In genomic region chr7:108203433-108204002, GRCh38 we compare ENCODE assay signal across 12 cellular contexts.
DNase-seq lines count a peak whose midpoint lies in the region; ATAC-seq, FAIRE-seq and TF ChIP-seq lines count a peak whose summit lies in the region.
"Had no signal": no experiment of that assay in that cellular context is flagged by ENCODE, and none has a peak within 500 bp of the region (broad histone marks: within the 10 kb centered on the region; RNA-seq: fewer than 3 reads in every experiment).

No MANE protein-coding gene starts in this region.

- 50 to 76% (median 73%) methylated on average over 5 of the region's 5 CpGs for WGBS in stomach, 5 donors

- no peak overlapping the region for H3K27ac ChIP-seq in OCI-LY7 (ENCODE audit: low read depth, low read length, poor library complexity, severe bottlenecking)
- no peak overlapping the region for H3K27ac ChIP-seq in stomach

- H3K9me2 ChIP-seq in OCI-LY7 (ENCODE audit: insufficient read depth, low read length) = no peaks in the 10 kb centered on the region

- peak; percentile 83 for ATAC-seq in GM21447 (IDR thresholded peaks at IDR 0.05; ENCODE audit: unreplicated experiment)
- ATAC-seq in HG03354 (IDR thresholded peaks at IDR 0.05; ENCODE audit: poor library complexity, severe bottlenecking, unreplicated experiment) = peak; percentile 90
- ATAC-seq: Panc1 had no signal

- no peak for TF ChIP-seq POLR2A in GM12891 (IDR thresholded peaks at IDR 0.05; ENCODE audit: low read depth, low read length)
- TF ChIP-seq POLR2A in stomach (IDR thresholded peaks at IDR 0.05) = no peak

- no peaks in the 10 kb centered on the region for H3K9me3 ChIP-seq in OCI-LY7 (ENCODE audit: low read length)
- H3K9me3 ChIP-seq in stomach = no peaks in the 10 kb centered on the region

- no peak for TF ChIP-seq EP300 in stomach (IDR thresholded peaks at IDR 0.05)

- no peaks in the 10 kb centered on the region for H3K36me3 ChIP-seq in OCI-LY7 (ENCODE audit: insufficient read depth, low read length)
- no peaks in the 10 kb centered on the region for H3K36me3 ChIP-seq in stomach

- H3K27me3 ChIP-seq in stomach = no peaks in the 10 kb centered on the region

- POLR2A ChIA-PET in OCI-LY7 (lab: Charles Lee) = interaction anchor here (0.6 to 1.5 kb wide), 3 partner anchors 10 to 788 kb away, joined by 3 to 7 read pairs (median 4); no protein-coding TSS in a partner anchor

- CTCF ChIA-PET in OCI-LY7 (lab: Charles Lee; ENCODE audit: unreplicated experiment) = no interaction called here

- H3K4me1 ChIP-seq in OCI-LY7 (ENCODE audit: insufficient read depth, low read length, poor library complexity, severe bottlenecking) (peaks cover 17% of the 10 kb centered on the region), stomach (no peaks in the 10 kb centered on the region)

- H3K4me2 ChIP-seq in OCI-LY7 (ENCODE audit: low read length) = peak overlapping the region; percentile 20; the same call in 1 of the 2 replicates

- H2AFZ ChIP-seq in OCI-LY7 (ENCODE audit: low read length) = no peak overlapping the region

- intact Hi-C loops in OCI-LY7 (cut with micrococcal nuclease; ENCODE audit: unreplicated experiment) (no loop called here), stomach (cut with DNase I; ENCODE audit: low total_unique reads) (no loop called here), posterior cingulate gyrus (cut with DNase I) (no loop called here)

- no TSS peak for BruUV-seq in OCI-LY7 (replicated peaks; lab: Mats Ljungman, UMichigan)

- H3K4me3 ChIP-seq in OCI-LY7 (ENCODE audit: low read depth, low read length, poor library complexity, severe bottlenecking) (no peak overlapping the region), stomach (no peak overlapping the region)

- no peak; the same call in 1 of the 2 replicates for TF ChIP-seq CTCF in OCI-LY7 (conservative IDR thresholded peaks at IDR 0.05; ENCODE audit: low read length)
- TF ChIP-seq CTCF in stomach (IDR thresholded peaks at IDR 0.05) = no peak

- FAIRE-seq in GM12891 (lab: Jason Lieb, UNC) (peak; percentile 35), GM19239 (lab: Jason Lieb, UNC) (no peak)

- H3K79me2 ChIP-seq in OCI-LY7 (ENCODE audit: insufficient read depth, low read depth, low read length) = no peaks in the 10 kb centered on the region

- no peaks in the 10 kb centered on the region for H4K20me1 ChIP-seq in OCI-LY7 (ENCODE audit: insufficient read depth, low read length)

- DNase-seq in GM12891 (ENCODE audit: insufficient read length, low spot score) (no peak), OCI-LY7 (ENCODE audit: low spot score) (peak; percentile 76), GM19239 (ENCODE audit: insufficient read length, low spot score) (no peak), stomach (no peak), NCI-H226 (no peak), posterior cingulate gyrus (no peak)
- DNase-seq: activated CD4-positive, CD25-positive, alpha-beta regulatory T cell; activated naive CD4-positive, alpha-beta T cell treated with anti-CD3 and anti-CD28 coated beads, Interleukin-2, amount 10 ng/mL, durations not matched to agents 7 days and 5 days; stimulated activated naive CD4-positive, alpha-beta T cell treated with Interleukin-2 at 50 U/mL for 16 hours had no signal

TF ChIP-seq in GM12891, 5 proteins besides CTCF, POLR2A, EP300 and RAD21:
- TF ChIP-seq TAF1 (IDR thresholded peaks at IDR 0.05; ENCODE audit: low read depth, low read length) (no peak), PAX5 (IDR thresholded peaks at IDR 0.05; ENCODE audit: insufficient read depth, low read length, severe bottlenecking) (no peak)
